In the genomic region with DNA sequence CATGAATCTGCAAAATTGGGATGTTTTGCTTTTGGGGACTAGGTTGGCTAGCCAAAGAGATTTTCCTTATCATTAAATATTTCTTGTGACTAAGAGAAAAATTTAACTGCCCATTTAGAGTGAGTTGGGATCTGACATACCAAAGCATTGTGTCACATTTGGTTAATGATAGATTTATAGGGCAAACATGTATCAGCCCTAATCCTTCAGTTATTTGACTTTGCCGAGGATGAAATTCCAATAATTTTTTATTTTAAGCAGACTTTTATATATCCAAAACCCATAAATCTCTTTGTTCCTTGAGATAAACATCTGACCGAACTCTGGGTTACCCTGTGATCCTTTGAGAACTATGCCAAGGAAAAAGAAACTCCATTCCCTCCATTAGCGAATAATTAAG, we compare ENCODE assay signal across 21 cellular contexts.
DNase-seq lines count a peak whose midpoint lies in the region; ATAC-seq and TF ChIP-seq lines count a peak whose summit lies in the region.
"Had no signal": no experiment of that assay in that cellular context is flagged by ENCODE, and none has a peak within 500 bp of the region (broad histone marks: within the 10 kb centered on the region; RNA-seq: fewer than 3 reads in every experiment).

No MANE protein-coding gene starts in this region.

- CTCF ChIA-PET in CD4-positive, alpha-beta T cell (lab: Charles Lee), result no interaction called here

- TF ChIP-seq CTCF in CD4-positive, alpha-beta T cell (IDR thresholded peaks at IDR 0.05), result no peak

- no peaks in the 10 kb centered on the region for H3K4me1 Mint-ChIP-seq in CD4-positive, alpha-beta T cell (ENCODE audit: low read depth)

- H3K9me3 ChIP-seq in CD4-positive, alpha-beta T cell (ENCODE audit: control insufficient read depth, low read length), result no peaks in the 10 kb centered on the region
- H3K9me3 ChIP-seq: spleen had no signal

- POLR2A ChIA-PET in CD4-positive, alpha-beta T cell (lab: Charles Lee), result no interaction called here

- DNase-seq in A172 (ENCODE audit: low spot score) (peak; percentile 85), HCEC 1CT (peak; percentile 72), amniotic epithelial cell (ENCODE audit: low read depth) (peak; percentile 78), kidney tubule cell (ENCODE audit: low spot score) (peak; percentile 68), Ammon's horn (ENCODE audit: low spot score) (no peak)
- no peak for DNase-seq in stimulated activated CD4-positive, alpha-beta T cell treated with anti-CD3 and anti-CD28 coated beads, Interleukin-12 subunit alpha, Interleukin-12 subunit beta, amount 100 ng/mL, for 4 hours
- no peak for DNase-seq in CD4-positive, alpha-beta T cell
- DNase-seq: activated CD4-positive, CD25-positive, alpha-beta regulatory T cell treated with anti-CD3 and anti-CD28 coated beads, Interleukin-2, amount 50 U/mL, for 72 hours; activated naive CD8-positive, alpha-beta T cell treated with anti-CD3 and anti-CD28 coated beads for 36 hours; activated T-cell treated with anti-CD3 and anti-CD28 coated beads for 4 hours; cerebellar nuclear complex; COR-L47; kidney; NCI-H748 treated with DMSO at 0.1 percent for 48 hours; occipital lobe; spleen had no signal

- H3K27ac Mint-ChIP-seq in CD4-positive, alpha-beta T cell, result no peak overlapping the region
- H3K27ac Mint-ChIP-seq: activated naive CD8-positive, alpha-beta T cell treated with anti-CD3 and anti-CD28 coated beads for 36 hours; stimulated activated naive CD8-positive, alpha-beta T cell treated with anti-CD3 and anti-CD28 coated beads, Interleukin-15, Interleukin-2, amounts not matched to agents 100 ng/mL and 50 ng/mL, for 24 hours; T-helper 1 cell treated with Interleukin-12 subunit alpha and Interleukin-12 subunit beta and Interleukin-4 antibody, amounts not matched to agents 30 μg/mL and 1 μg/mL, for 36 hours had no signal

- H3K27me3 Mint-ChIP-seq in CD4-positive, alpha-beta T cell, result no peaks in the 10 kb centered on the region
- H3K27me3 Mint-ChIP-seq: activated naive CD8-positive, alpha-beta T cell treated with anti-CD3 and anti-CD28 coated beads for 36 hours; stimulated activated naive CD8-positive, alpha-beta T cell treated with anti-CD3 and anti-CD28 coated beads, Interleukin-15, Interleukin-2, amounts not matched to agents 100 ng/mL and 50 ng/mL, for 24 hours had no signal

- H3K27ac ChIP-seq in CD4-positive, alpha-beta T cell (ENCODE audit: low read depth, low read length), result no peak overlapping the region
- H3K27ac ChIP-seq: 22Rv1, spleen had no signal

- no peaks in the 10 kb centered on the region for H3K27me3 ChIP-seq in CD4-positive, alpha-beta T cell (ENCODE audit: control insufficient read depth, insufficient read depth, low read length)
- H3K27me3 ChIP-seq: spleen had no signal

- H3K36me3 Mint-ChIP-seq in CD4-positive, alpha-beta T cell (ENCODE audit: low read depth), result no peaks in the 10 kb centered on the region

- ATAC-seq in GM18498 (IDR thresholded peaks at IDR 0.05; ENCODE audit: unreplicated experiment), result no peak
- no peak for ATAC-seq in CD4-positive, alpha-beta T cell (ENCODE audit: poor library complexity)
- ATAC-seq: HepG2 had no signal

- H3K9me3 Mint-ChIP-seq in CD4-positive, alpha-beta T cell, result no peaks in the 10 kb centered on the region
- H3K9me3 Mint-ChIP-seq: T-helper 1 cell treated with Interleukin-12 subunit alpha and Interleukin-12 subunit beta and Interleukin-4 antibody, amounts not matched to agents 30 μg/mL and 1 μg/mL, for 36 hours had no signal

- no peak overlapping the region for H3K4me3 Mint-ChIP-seq in CD4-positive, alpha-beta T cell
- H3K4me3 Mint-ChIP-seq: activated naive CD8-positive, alpha-beta T cell treated with anti-CD3 and anti-CD28 coated beads for 36 hours; stimulated activated naive CD8-positive, alpha-beta T cell treated with anti-CD3 and anti-CD28 coated beads, Interleukin-15, Interleukin-2, amounts not matched to agents 100 ng/mL and 50 ng/mL, for 24 hours; T-helper 1 cell treated with Interleukin-12 subunit alpha and Interleukin-12 subunit beta and Interleukin-4 antibody, amounts not matched to agents 30 μg/mL and 1 μg/mL, for 36 hours had no signal

- intact Hi-C loops in CD4-positive, alpha-beta T cell (cut with DNase I, micrococcal nuclease), result no loop called here

Comparison
In these comparisons a context has a peak if more than half of its experiments do, and no peak if none do; other contexts are left out.
1. DNase-seq: peak in A172 (single experiment), HCEC 1CT (single experiment), amniotic epithelial cell (single experiment) and kidney tubule cell (single experiment); none in stimulated activated CD4-positive, alpha-beta T cell treated with anti-CD3 and anti-CD28 coated beads, Interleukin-12 subunit alpha, Interleukin-12 subunit beta, amount 100 ng/mL, for 4 hours (single experiment), CD4-positive, alpha-beta T cell (0 of 10) and Ammon's horn (single experiment).